ENCODE assay signal across 20 cellular contexts in genomic region chr18:38576915-38577314, GRCh38.
"Had no signal": no experiment of that assay in that cellular context is flagged by ENCODE, and none has a peak within 500 bp of the region (broad histone marks: within the 10 kb centered on the region; RNA-seq: fewer than 3 reads in every experiment).

No MANE protein-coding gene starts in this region.

- H3K27me3 ChIP-seq: vagina had no signal

- H3K4me1 Mint-ChIP-seq: activated B cell treated with CpG ODN at 0.5 μM for 24 hours; central memory CD8-positive, alpha-beta T cell; memory B cell; neural crest cell had no signal

- H3K36me3 ChIP-seq: heart right ventricle, vagina had no signal

- H3K36me3 Mint-ChIP-seq: activated CD4-positive, alpha-beta memory T cell treated with anti-CD3 and anti-CD28 coated beads for 36 hours; memory B cell; stimulated activated naive B cell treated with anti-CD40 and anti-IgM and Interleukin-4, amounts not matched to agents 10 μg/mL and 1 μg/mL and 100 μg/mL, for 72 hours had no signal

- H3K27ac Mint-ChIP-seq: activated B cell treated with CpG ODN at 0.5 μM for 24 hours; memory B cell; stimulated activated naive B cell treated with anti-CD40 and anti-IgM and Interleukin-4, amounts not matched to agents 10 μg/mL and 1 μg/mL and 100 μg/mL, for 72 hours had no signal

- ATAC-seq: activated CD4-positive, alpha-beta T cell treated with anti-CD3 and anti-CD28 coated beads for 36 hours; activated naive CD4-positive, alpha-beta T cell treated with anti-CD3 and anti-CD28 coated beads, Interleukin-2, amount 50 U/mL, for 72 hours; left colon; stimulated activated naive B cell treated with anti-CD40 and anti-IgM and Interleukin-4, amounts not matched to agents 10 μg/mL and 1 μg/mL and 100 μg/mL, for 72 hours had no signal

- H3K27ac ChIP-seq: heart right ventricle, vagina had no signal

- H3K9me3 Mint-ChIP-seq: activated CD4-positive, alpha-beta memory T cell treated with anti-CD3 and anti-CD28 coated beads for 36 hours; neural crest cell had no signal

- H3K9me3 ChIP-seq: heart right ventricle, vagina had no signal

- FAIRE-seq: astrocyte, colon, endometrium, keratinocyte had no signal

- DNase-seq: activated B cell treated with CpG ODN at 0.5 μM for 24 hours; activated CD4-positive, alpha-beta memory T cell treated with anti-CD3 and anti-CD28 coated beads for 36 hours; activated CD4-positive, alpha-beta T cell treated with anti-CD3 and anti-CD28 coated beads for 36 hours; activated effector memory CD4-positive, alpha-beta T cell treated with Interleukin-2 at 50 U/mL for 16 hours; activated T-cell treated with anti-CD3 and anti-CD28 coated beads, Interleukin-2, amount 50 U/mL, for 48 hours; heart right ventricle; left colon; stimulated activated CD4-positive, alpha-beta T cell treated with anti-CD3 and anti-CD28 coated beads, Interleukin-2, amount 100 ng/mL, for 48 hours; stimulated activated CD8-positive, alpha-beta memory T cell treated with anti-CD3 and anti-CD28 coated beads, Interleukin-4, amount 100 ng/mL, for 48 hours; stimulated activated naive B cell treated with anti-CD40 and anti-IgM and Interleukin-4, amounts not matched to agents 10 μg/mL and 1 μg/mL and 100 μg/mL, for 72 hours; trophoblast cell had no signal

- H3K4me3 ChIP-seq: heart right ventricle, vagina had no signal

- H3K4me1 ChIP-seq: vagina had no signal

- H3K4me3 Mint-ChIP-seq: activated B cell treated with CpG ODN at 0.5 μM for 24 hours; activated CD4-positive, alpha-beta T cell treated with anti-CD3 and anti-CD28 coated beads for 36 hours; memory B cell; neural crest cell; stimulated activated naive B cell treated with anti-CD40 and anti-IgM and Interleukin-4, amounts not matched to agents 10 μg/mL and 1 μg/mL and 100 μg/mL, for 72 hours had no signal

- H3K27me3 Mint-ChIP-seq: activated B cell treated with CpG ODN at 0.5 μM for 24 hours; activated CD4-positive, alpha-beta memory T cell treated with anti-CD3 and anti-CD28 coated beads for 36 hours; activated CD4-positive, alpha-beta T cell treated with anti-CD3 and anti-CD28 coated beads for 36 hours; central memory CD8-positive, alpha-beta T cell; memory B cell; stimulated activated naive B cell treated with anti-CD40 and anti-IgM and Interleukin-4, amounts not matched to agents 10 μg/mL and 1 μg/mL and 100 μg/mL, for 72 hours had no signal
